29 cellular contexts compared by ENCODE assay signal in genomic region chr4:138861130-138861529, GRCh38.
DNase-seq lines count a peak whose midpoint lies in the region; ATAC-seq and TF ChIP-seq lines count a peak whose summit lies in the region.
"Had no signal": no experiment of that assay in that cellular context is flagged by ENCODE, and none has a peak within 500 bp of the region (broad histone marks: within the 10 kb centered on the region; RNA-seq: fewer than 3 reads in every experiment).

No MANE protein-coding gene starts in this region.

- peak; percentile 16 for DNase-seq in AG10803 (ENCODE audit: low read depth)
- peak; percentile 29 for DNase-seq in HFFc6
- DNase-seq in astrocyte of the hippocampus (ENCODE audit: low read depth, low spot score) = peak; percentile 40
- DNase-seq in kidney tubule cell (ENCODE audit: low spot score) = peak; percentile 77
- DNase-seq in esophagus muscularis mucosa (ENCODE audit: extremely low spot score) = no peak
- no peak for DNase-seq in natural killer cell
- no peak for DNase-seq in stimulated activated CD4-positive, alpha-beta T cell treated with anti-CD3 and anti-CD28 coated beads, Interleukin-2, amount 100 ng/mL, for 48 hours
- DNase-seq: activated CD4-positive, alpha-beta T cell treated with anti-CD3 and anti-CD28 coated beads for 48 hours; activated gamma-delta T cell; activated naive CD8-positive, alpha-beta T cell treated with anti-CD3 and anti-CD28 coated beads, Interleukin-2, amount 10 ng/mL, durations not matched to agents 7 days and 5 days; activated T-cell treated with anti-CD3 and anti-CD28 coated beads, Interleukin-2, amount 50 U/mL, for 1 hour; AML-193; CD4-positive, alpha-beta T cell; cerebellar nuclear complex; DMS 273 treated with DMSO at 0.1 percent for 48 hours; dorsolateral prefrontal cortex; hypothalamus; NCI-H1694; NCI-H82; pancreas; RPMI8226; stimulated activated naive CD8-positive, alpha-beta T cell treated with anti-CD3 and anti-CD28 coated beads, Interleukin-15, amount 100 ng/mL, for 72 hours; T1000 had no signal

- ATAC-seq in natural killer cell = no peak
- ATAC-seq in GM21360 (IDR thresholded peaks at IDR 0.05; ENCODE audit: unreplicated experiment) = no peak
- ATAC-seq: HCT116; pancreas; stimulated activated naive CD8-positive, alpha-beta T cell treated with anti-CD3 and anti-CD28 coated beads, Interleukin-15, amount 100 ng/mL, for 72 hours had no signal

- H3K36me3 ChIP-seq in esophagus muscularis mucosa = no peaks in the 10 kb centered on the region
- H3K36me3 ChIP-seq: pancreas, right atrium auricular region, thoracic aorta had no signal

- no peak overlapping the region for H3K27ac ChIP-seq in esophagus muscularis mucosa (replicated peaks in 1 of 4)
- H3K27ac ChIP-seq: dorsolateral prefrontal cortex, pancreas, right atrium auricular region, thoracic aorta, VCaP had no signal

- intact Hi-C loops in esophagus muscularis mucosa (cut with DNase I) (no loop called here), natural killer cell (cut with micrococcal nuclease) (no loop called here)

- peaks cover 8% of the 10 kb centered on the region for H3K27me3 Mint-ChIP-seq in HFFc6 (ENCODE audit: insufficient read depth)
- H3K27me3 Mint-ChIP-seq in natural killer cell (ENCODE audit: low read depth in 2 of 2) = peaks cover 4 to 8% of the 10 kb centered on the region in 2 donors

- H3K9me3 Mint-ChIP-seq in HFFc6 = no peaks in the 10 kb centered on the region
- H3K9me3 Mint-ChIP-seq in natural killer cell = no peaks in the 10 kb centered on the region
- H3K9me3 Mint-ChIP-seq: activated naive CD8-positive, alpha-beta T cell treated with anti-CD3 and anti-CD28 coated beads, Interleukin-2, amount 10 ng/mL, durations not matched to agents 7 days and 5 days; CD4-positive, alpha-beta T cell; neural crest cell; stimulated activated naive CD8-positive, alpha-beta T cell treated with anti-CD3 and anti-CD28 coated beads, Interleukin-15, amount 100 ng/mL, for 72 hours had no signal

- H3K4me3 Mint-ChIP-seq in HFFc6 (no peak overlapping the region), natural killer cell (no peak overlapping the region)
- H3K4me3 Mint-ChIP-seq: activated naive CD8-positive, alpha-beta T cell treated with anti-CD3 and anti-CD28 coated beads, Interleukin-2, amount 10 ng/mL, durations not matched to agents 7 days and 5 days; CD4-positive, alpha-beta T cell; neural crest cell; stimulated activated naive CD8-positive, alpha-beta T cell treated with anti-CD3 and anti-CD28 coated beads, Interleukin-15, amount 100 ng/mL, for 72 hours had no signal

- no peaks in the 10 kb centered on the region for H3K36me3 Mint-ChIP-seq in HFFc6 (ENCODE audit: low read depth)
- no peaks in the 10 kb centered on the region for H3K36me3 Mint-ChIP-seq in natural killer cell
- H3K36me3 Mint-ChIP-seq: activated naive CD8-positive, alpha-beta T cell treated with anti-CD3 and anti-CD28 coated beads, Interleukin-2, amount 10 ng/mL, durations not matched to agents 7 days and 5 days had no signal

- peaks cover 0 to 4% (median 0%) of the 10 kb centered on the region in 4 donors for H3K27me3 ChIP-seq in esophagus muscularis mucosa
- H3K27me3 ChIP-seq: pancreas, right atrium auricular region had no signal

- H3K4me1 Mint-ChIP-seq in HFFc6 (ENCODE audit: low read depth) = peaks cover 7% of the 10 kb centered on the region
- no peaks in the 10 kb centered on the region for H3K4me1 Mint-ChIP-seq in natural killer cell
- H3K4me1 Mint-ChIP-seq: activated naive CD8-positive, alpha-beta T cell treated with anti-CD3 and anti-CD28 coated beads, Interleukin-2, amount 10 ng/mL, durations not matched to agents 7 days and 5 days; neural crest cell had no signal

- WGBS in esophagus muscularis mucosa = 72% methylated on average over 5 of the region's 5 CpGs

- H3K9me3 ChIP-seq in esophagus muscularis mucosa = no peaks in the 10 kb centered on the region
- H3K9me3 ChIP-seq: pancreas, right atrium auricular region, thoracic aorta had no signal

- TF ChIP-seq CTCF in AG10803 (conservative IDR thresholded peaks at IDR 0.05; ENCODE audit: low read length) (no peak), HFFc6 (IDR thresholded peaks at IDR 0.05) (no peak), esophagus muscularis mucosa (IDR thresholded peaks at IDR 0.05) (no peak), natural killer cell (IDR thresholded peaks at IDR 0.05) (no peak)

- H3K27ac Mint-ChIP-seq in HFFc6 (no peak overlapping the region), natural killer cell (no peak overlapping the region)
- H3K27ac Mint-ChIP-seq: activated naive CD8-positive, alpha-beta T cell treated with anti-CD3 and anti-CD28 coated beads, Interleukin-2, amount 10 ng/mL, durations not matched to agents 7 days and 5 days; CD4-positive, alpha-beta T cell; stimulated activated naive CD8-positive, alpha-beta T cell treated with anti-CD3 and anti-CD28 coated beads, Interleukin-15, amount 100 ng/mL, for 72 hours had no signal

- no peak overlapping the region for H3K4me3 ChIP-seq in AG10803 (ENCODE audit: low read length)
- H3K4me3 ChIP-seq in esophagus muscularis mucosa = no peak overlapping the region
- H3K4me3 ChIP-seq: dorsolateral prefrontal cortex, pancreas, right atrium auricular region, thoracic aorta had no signal

- TF ChIP-seq EP300 in esophagus muscularis mucosa (IDR thresholded peaks at IDR 0.05) = no peak

- no peak for TF ChIP-seq POLR2A in esophagus muscularis mucosa (IDR thresholded peaks at IDR 0.05; ENCODE audit: low read depth)

- no peaks in the 10 kb centered on the region for H3K4me1 ChIP-seq in esophagus muscularis mucosa
- H3K4me1 ChIP-seq: pancreas had no signal

Comparison
In these comparisons a context has a peak if more than half of its experiments do, and no peak if none do; other contexts are left out.
1. DNase-seq: peak in AG10803 (single experiment), HFFc6 (single experiment), astrocyte of the hippocampus (single experiment) and kidney tubule cell (single experiment); none in esophagus muscularis mucosa (single experiment), natural killer cell (single experiment) and stimulated activated CD4-positive, alpha-beta T cell treated with anti-CD3 and anti-CD28 coated beads, Interleukin-2, amount 100 ng/mL, for 48 hours (0 of 2).